In genomic region chr7:22154130-22154529, GRCh38 we compare ENCODE assay signal across 18 cellular contexts.
DNase-seq lines count a peak whose midpoint lies in the region; ATAC-seq and TF ChIP-seq lines count a peak whose summit lies in the region.
"Had no signal": no experiment of that assay in that cellular context is flagged by ENCODE, and none has a peak within 500 bp of the region (broad histone marks: within the 10 kb centered on the region; RNA-seq: fewer than 3 reads in every experiment).

No MANE protein-coding gene starts in this region.

- in situ Hi-C loops in astrocyte of the spinal cord (cut with HindIII; ENCODE audit: low sequenced_read_pairs): no loop called here

- H3K4me3 Mint-ChIP-seq in natural killer cell: no peak overlapping the region
- no peak overlapping the region for H3K4me3 Mint-ChIP-seq in natural killer cell treated with Interleukin-12 subunit alpha and Interleukin-12 subunit beta and Interleukin-15 and Interleukin-18, amount 100 ng/mL, for 72 hours
- H3K4me3 Mint-ChIP-seq: B cell; stimulated activated memory B cell treated with anti-CD40 and anti-IgM and Interleukin-4, amounts not matched to agents 10 μg/mL and 1 μg/mL and 100 μg/mL, for 72 hours had no signal

- no peaks in the 10 kb centered on the region for H3K36me3 Mint-ChIP-seq in natural killer cell
- H3K36me3 Mint-ChIP-seq in natural killer cell treated with Interleukin-12 subunit alpha and Interleukin-12 subunit beta and Interleukin-15 and Interleukin-18, amount 100 ng/mL, for 72 hours: no peaks in the 10 kb centered on the region
- H3K36me3 Mint-ChIP-seq: stimulated activated memory B cell treated with anti-CD40 and anti-IgM and Interleukin-4, amounts not matched to agents 10 μg/mL and 1 μg/mL and 100 μg/mL, for 72 hours had no signal

- H3K27ac ChIP-seq in layer of hippocampus (ENCODE audit: low read depth, low read length): peak overlapping the region; percentile 23
- H3K27ac ChIP-seq: esophagus muscularis mucosa had no signal

- no peak overlapping the region for H3K27ac Mint-ChIP-seq in natural killer cell
- no peak overlapping the region for H3K27ac Mint-ChIP-seq in natural killer cell treated with Interleukin-12 subunit alpha and Interleukin-12 subunit beta and Interleukin-15 and Interleukin-18, amount 100 ng/mL, for 72 hours
- H3K27ac Mint-ChIP-seq: B cell; stimulated activated memory B cell treated with anti-CD40 and anti-IgM and Interleukin-4, amounts not matched to agents 10 μg/mL and 1 μg/mL and 100 μg/mL, for 72 hours had no signal

- H3K27me3 Mint-ChIP-seq in natural killer cell (ENCODE audit: low read depth in 2 of 2): no peaks in the 10 kb centered on the region
- no peaks in the 10 kb centered on the region for H3K27me3 Mint-ChIP-seq in natural killer cell treated with Interleukin-12 subunit alpha and Interleukin-12 subunit beta and Interleukin-15 and Interleukin-18, amount 100 ng/mL, for 72 hours
- H3K27me3 Mint-ChIP-seq: B cell; stimulated activated memory B cell treated with anti-CD40 and anti-IgM and Interleukin-4, amounts not matched to agents 10 μg/mL and 1 μg/mL and 100 μg/mL, for 72 hours had no signal

- no peaks in the 10 kb centered on the region for H3K9me3 Mint-ChIP-seq in natural killer cell
- no peaks in the 10 kb centered on the region for H3K9me3 Mint-ChIP-seq in natural killer cell treated with Interleukin-12 subunit alpha and Interleukin-12 subunit beta and Interleukin-15 and Interleukin-18, amount 100 ng/mL, for 72 hours
- H3K9me3 Mint-ChIP-seq: stimulated activated memory B cell treated with anti-CD40 and anti-IgM and Interleukin-4, amounts not matched to agents 10 μg/mL and 1 μg/mL and 100 μg/mL, for 72 hours had no signal

- intact Hi-C loops in natural killer cell (cut with micrococcal nuclease): no loop called here

- peak in 2 of 3 donors; percentile 47 to 59 for ATAC-seq in natural killer cell
- ATAC-seq in natural killer cell treated with Interleukin-12 subunit alpha and Interleukin-12 subunit beta and Interleukin-15 and Interleukin-18, amount 100 ng/mL, for 72 hours: no peak
- ATAC-seq: stimulated activated memory B cell treated with anti-CD40 and anti-IgM and Interleukin-4, amounts not matched to agents 10 μg/mL and 1 μg/mL and 100 μg/mL, for 72 hours had no signal

- DNase-seq in natural killer cell (no peak), astrocyte of the spinal cord (ENCODE audit: low read depth, low spot score) (peak; percentile 32), inferior parietal cortex (ENCODE audit: extremely low spot score) (no peak), NCI-H2081 (lab: John Stamatoyannopoulos, UW) (no peak), NAMALWA (ENCODE audit: low spot score) (no peak)
- DNase-seq in natural killer cell treated with Interleukin-12 subunit alpha and Interleukin-12 subunit beta and Interleukin-15 and Interleukin-18, amount 100 ng/mL, for 72 hours (ENCODE audit: low spot score): no peak
- no peak for DNase-seq in NK-92 treated with Interleukin-12 subunit alpha and Interleukin-12 subunit beta, amount 100 ng/mL, for 24 hours (lab: John Stamatoyannopoulos, UW)
- DNase-seq: activated CD4-positive, alpha-beta T cell treated with anti-CD3 and anti-CD28 coated beads, Interleukin-2, amount 50 U/mL, for 1 hour; activated gamma-delta T cell; central memory CD4-positive, alpha-beta T cell; GOT3; NCI-H1092 treated with DMSO at 0.1 percent for 48 hours; NCI-H446 treated with DMSO at 0.1 percent for 48 hours; RPMI8226 had no signal

- no peaks in the 10 kb centered on the region for H3K27me3 ChIP-seq in layer of hippocampus (ENCODE audit: control insufficient read depth, insufficient read depth, low read length)
- H3K27me3 ChIP-seq: esophagus muscularis mucosa had no signal

- H3K4me3 ChIP-seq in astrocyte of the spinal cord (ENCODE audit: low read depth, low read length): no peak overlapping the region
- H3K4me3 ChIP-seq: esophagus muscularis mucosa had no signal

- peaks cover 10 to 12% of the 10 kb centered on the region in 2 donors for H3K4me1 Mint-ChIP-seq in natural killer cell
- H3K4me1 Mint-ChIP-seq in natural killer cell treated with Interleukin-12 subunit alpha and Interleukin-12 subunit beta and Interleukin-15 and Interleukin-18, amount 100 ng/mL, for 72 hours (ENCODE audit: low read depth in 2 of 2): no peaks in the 10 kb centered on the region
- H3K4me1 Mint-ChIP-seq: B cell; stimulated activated memory B cell treated with anti-CD40 and anti-IgM and Interleukin-4, amounts not matched to agents 10 μg/mL and 1 μg/mL and 100 μg/mL, for 72 hours had no signal

- TF ChIP-seq CTCF in natural killer cell (IDR thresholded peaks at IDR 0.05) (no peak), astrocyte of the spinal cord (IDR thresholded peaks at IDR 0.05; ENCODE audit: low read depth, low read length) (no peak)

Comparison
In these comparisons a context has a peak if more than half of its experiments do, and no peak if none do; other contexts are left out.
1. ATAC-seq: peak in natural killer cell (2 of 3); none in natural killer cell treated with Interleukin-12 subunit alpha and Interleukin-12 subunit beta and Interleukin-15 and Interleukin-18, amount 100 ng/mL, for 72 hours (0 of 2).